In the genomic region with DNA sequence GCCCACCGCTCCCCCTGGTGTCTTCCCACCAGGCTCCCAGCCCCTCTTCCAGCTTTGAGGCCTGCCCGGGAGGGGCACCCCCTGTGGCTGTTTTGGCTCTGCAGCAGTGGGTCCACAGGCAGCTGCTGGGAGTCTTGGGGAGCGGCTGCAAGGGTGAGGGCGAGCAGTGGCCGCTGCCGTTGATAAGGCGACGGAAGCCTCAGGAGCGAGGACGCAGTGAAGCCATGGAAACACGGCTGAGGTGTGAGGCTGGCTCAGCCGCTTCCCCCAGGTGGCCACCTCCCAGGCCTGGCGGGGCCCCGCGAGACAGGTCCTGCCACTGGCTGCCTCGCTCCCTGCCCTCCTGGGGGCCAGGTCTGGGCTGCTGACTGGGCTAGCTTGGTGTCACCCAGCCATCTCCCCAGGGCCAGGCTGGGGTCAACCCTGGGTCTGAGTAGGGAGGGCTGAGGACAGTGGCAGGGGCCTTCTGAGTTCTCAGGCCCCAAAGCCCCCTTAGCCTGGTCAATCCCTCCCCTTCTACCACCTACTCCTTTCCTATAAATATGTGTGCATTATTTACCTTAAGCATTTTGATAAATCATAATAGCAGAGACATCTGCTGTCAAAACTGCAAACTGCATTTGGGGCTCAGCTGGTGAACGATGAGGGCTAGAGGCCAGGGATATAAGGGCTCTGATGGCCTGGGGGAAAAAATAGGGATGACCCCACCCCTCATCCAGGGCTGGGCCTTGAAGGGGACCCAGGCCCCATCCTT, we compare ENCODE assay signal across 8 cellular contexts. TPM values are rescaled to one million over a fixed set of nuclear protein-coding genes. Genes with fewer than 3 reads are reported as not detected.
DNase-seq lines count a peak whose midpoint lies in the region; ATAC-seq, FAIRE-seq and TF ChIP-seq lines count a peak whose summit lies in the region.

No MANE protein-coding gene starts in this region.

- H3K27me3 ChIP-seq in SU-DHL-6 (ENCODE audit: low read length), result no peaks in the 10 kb centered on the region

- H3K27ac ChIP-seq in SU-DHL-6 (ENCODE audit: low read depth, low read length), result peak overlapping the region; percentile 78

- H3K9ac ChIP-seq in SU-DHL-6 (ENCODE audit: low read length), result no peak overlapping the region

- peak; percentile 38 for TF ChIP-seq CTCF in AG04449 (IDR thresholded peaks at IDR 0.05; ENCODE audit: insufficient read depth, low read length, missing control alignments)
- TF ChIP-seq CTCF in SU-DHL-6 (IDR thresholded peaks at IDR 0.05; ENCODE audit: insufficient read depth, low read length, poor library complexity, severe bottlenecking), result peak; percentile 84

- H3K9me2 ChIP-seq in SU-DHL-6 (replicated peaks; ENCODE audit: insufficient read depth, low read length), result no peaks in the 10 kb centered on the region

- H3K4me2 ChIP-seq in SU-DHL-6 (ENCODE audit: low read depth, low read length, poor library complexity, severe bottlenecking), result no peak overlapping the region

- peak; percentile 24 for FAIRE-seq in GM18507 (lab: Jason Lieb, UNC)

- no peak overlapping the region for H2AFZ ChIP-seq in SU-DHL-6 (ENCODE audit: low read depth, low read length, severe bottlenecking)

- no peaks in the 10 kb centered on the region for H3K36me3 ChIP-seq in SU-DHL-6 (ENCODE audit: low read length)

- intact Hi-C loops in sciatic nerve (cut with DNase I), result loop anchor here (5.0 kb wide), 1 partner anchor 53 kb away; no protein-coding TSS in a partner anchor

- no peaks in the 10 kb centered on the region for H4K20me1 ChIP-seq in SU-DHL-6 (ENCODE audit: low read depth, low read length)

- H3K9me3 ChIP-seq in SU-DHL-6 (ENCODE audit: insufficient read depth, low read length), result no peaks in the 10 kb centered on the region

- ATAC-seq in sciatic nerve, result peak; percentile 51
- no peak for ATAC-seq in GM18907 (IDR thresholded peaks at IDR 0.05; ENCODE audit: unreplicated experiment)
- ATAC-seq in GM21619 (IDR thresholded peaks at IDR 0.05; ENCODE audit: unreplicated experiment), result no peak

- H3K79me2 ChIP-seq in SU-DHL-6 (ENCODE audit: insufficient read depth, low read length), result no peaks in the 10 kb centered on the region

- POLR2A ChIA-PET in AG04449 (lab: Yijun Ruan, JAX), result interaction anchor here (0.6 to 2.7 kb wide), 6 partner anchors 16 to 54 kb away, joined by 3 to 14 read pairs (median 4); partner anchors contain the start of gene CXXC5

- CTCF ChIA-PET in AG04449 (lab: Yijun Ruan, JAX), result interaction anchor here (0.6 to 8.3 kb wide), 21 partner anchors 8 to 127 kb away, joined by 3 to 263 read pairs (median 4); no protein-coding TSS in a partner anchor

- DNase-seq in AG04449 (ENCODE audit: low read depth, low spot score) (no peak), GM18507 (ENCODE audit: extremely low spot score, insufficient read length, low read depth) (no peak), glomerular visceral epithelial cell (ENCODE audit: extremely low spot score) (peak; percentile 54), sciatic nerve (ENCODE audit: low spot score) (no peak)
- no peak for DNase-seq in central memory CD4-positive, alpha-beta T cell

- no peak overlapping the region for H3K4me3 ChIP-seq in AG04449 (ENCODE audit: low read depth, low read length)
- no peak overlapping the region for H3K4me3 ChIP-seq in SU-DHL-6 (ENCODE audit: insufficient read depth, low read length, poor library complexity, severe bottlenecking)

- peaks cover 12% of the 10 kb centered on the region for H3F3A ChIP-seq in SU-DHL-6 (ENCODE audit: insufficient read depth)

RNA-seq across cellular contexts. Expression of gene CXXC5, which starts 41.7 kb away (rescaled TPM):
- total RNA-seq in sciatic nerve, result 62.7 TPM
